In genomic region chr20:1656844-1657243, GRCh38 we compare ENCODE assay signal across 25 cellular contexts. TPM values are rescaled to one million over a fixed set of nuclear protein-coding genes. Genes with fewer than 3 reads are reported as not detected.
A peak's percentile ranks its signal among the peaks of the same experiment; 100 is the strongest.
DNase-seq lines count a peak whose midpoint lies in the region; ATAC-seq and TF ChIP-seq lines count a peak whose summit lies in the region.
"Had no signal": no experiment of that assay in that cellular context is flagged by ENCODE, and none has a peak within 500 bp of the region (broad histone marks: within the 10 kb centered on the region; RNA-seq: fewer than 3 reads in every experiment).

No MANE protein-coding gene starts in this region.

- H3K9me3 ChIP-seq in KOPT-K1 (ENCODE audit: insufficient read depth, low read length, poor library complexity, severe bottlenecking) = peaks cover 6% of the 10 kb centered on the region
- peaks cover 0 to 9% (median 0%) of the 10 kb centered on the region in 3 experiments for H3K9me3 ChIP-seq in naive thymus-derived CD4-positive, alpha-beta T cell (ENCODE audit: control insufficient read depth in 2 of 3, low read length in 3 of 3)

- DNase-seq in activated CD4-positive, alpha-beta T cell treated with anti-CD3 and anti-CD28 coated beads for 36 hours = no peak
- DNase-seq in activated CD4-positive, alpha-beta T cell treated with anti-CD3 and anti-CD28 coated beads, Interleukin-2, amount 50 U/mL, for 1 hour = no peak
- peak; percentile 55 for DNase-seq in activated CD8-positive, alpha-beta T cell treated with anti-CD3 and anti-CD28 coated beads for 36 hours
- peak in 2 of 9 donors; percentile 11 to 23 for DNase-seq in naive thymus-derived CD4-positive, alpha-beta T cell
- DNase-seq in SKM-1 (lab: John Stamatoyannopoulos, UW; ENCODE audit: unreplicated experiment) (no peak), mucosa of gallbladder (ENCODE audit: low spot score) (no peak)
- DNase-seq: 8988T; foreskin fibroblast; hypothalamus; KG1; kidney; NCI-H1417; NCI-H526 treated with DMSO at 0.1 percent for 48 hours; nephron progenitor cell; SHP77 treated with DMSO at 0.1 percent for 48 hours; stimulated activated CD4-positive, alpha-beta T cell treated with anti-CD3 and anti-CD28 coated beads, Interleukin-1b, Interleukin-23, amount 100 ng/mL, for 48 hours; stimulated activated naive CD4-positive, alpha-beta T cell treated with Interleukin-2 at 50 U/mL for 16 hours; WERI-Rb-1 had no signal

- peak overlapping the region; percentile 84 for H3K4me3 Mint-ChIP-seq in activated CD4-positive, alpha-beta T cell treated with anti-CD3 and anti-CD28 coated beads for 36 hours
- H3K4me3 Mint-ChIP-seq in activated CD8-positive, alpha-beta T cell treated with anti-CD3 and anti-CD28 coated beads for 36 hours = peak overlapping the region; percentile 94
- peak overlapping the region; percentile 93 to 97 (median 96) for H3K4me3 Mint-ChIP-seq in naive thymus-derived CD4-positive, alpha-beta T cell
- H3K4me3 Mint-ChIP-seq: B cell, GM23338, nephron progenitor cell had no signal

- peak overlapping the region; percentile 85 for H3K4me3 ChIP-seq in naive thymus-derived CD4-positive, alpha-beta T cell (ENCODE audit: low read length)
- H3K4me3 ChIP-seq: GM23338 had no signal

- POLR2A ChIA-PET in activated CD4-positive, alpha-beta T cell treated with anti-CD3 and anti-CD28 coated beads for 36 hours (lab: Charles Lee) = interaction anchor here (1.1 kb wide), 1 partner anchor 34 kb away, joined by 4 read pairs; no protein-coding TSS in a partner anchor
- POLR2A ChIA-PET in activated CD8-positive, alpha-beta T cell treated with anti-CD3 and anti-CD28 coated beads for 36 hours (lab: Charles Lee) = interaction anchor here (0.8 to 2.1 kb wide), 8 partner anchors 8 to 28 kb away, joined by 3 to 13 read pairs (median 4); no protein-coding TSS in a partner anchor
- POLR2A ChIA-PET in naive thymus-derived CD4-positive, alpha-beta T cell (lab: Charles Lee) = interaction anchor here (0.8 to 14.2 kb wide), 12 partner anchors 9 to 51 kb away, joined by 3 to 171 read pairs (median 6); no protein-coding TSS in a partner anchor

- no peak for TF ChIP-seq CTCF in activated CD8-positive, alpha-beta T cell treated with anti-CD3 and anti-CD28 coated beads for 36 hours (IDR thresholded peaks at IDR 0.05)

- peaks cover 88% of the 10 kb centered on the region for H3K4me1 Mint-ChIP-seq in activated CD4-positive, alpha-beta T cell treated with anti-CD3 and anti-CD28 coated beads for 36 hours
- peaks cover 85% of the 10 kb centered on the region for H3K4me1 Mint-ChIP-seq in activated CD8-positive, alpha-beta T cell treated with anti-CD3 and anti-CD28 coated beads for 36 hours (ENCODE audit: low read depth)
- peaks cover 44 to 93% (median 87%) of the 10 kb centered on the region in 7 donors for H3K4me1 Mint-ChIP-seq in naive thymus-derived CD4-positive, alpha-beta T cell
- H3K4me1 Mint-ChIP-seq: GM23338 had no signal

- H3K9me3 Mint-ChIP-seq in activated CD4-positive, alpha-beta T cell treated with anti-CD3 and anti-CD28 coated beads for 36 hours (ENCODE audit: low read depth) = peaks cover 14% of the 10 kb centered on the region
- H3K9me3 Mint-ChIP-seq in activated CD8-positive, alpha-beta T cell treated with anti-CD3 and anti-CD28 coated beads for 36 hours = peaks cover 24% of the 10 kb centered on the region
- peaks cover 0 to 18% (median 7%) of the 10 kb centered on the region in 11 donors for H3K9me3 Mint-ChIP-seq in naive thymus-derived CD4-positive, alpha-beta T cell
- H3K9me3 Mint-ChIP-seq: GM23338 had no signal

- H3K27ac Mint-ChIP-seq in activated CD4-positive, alpha-beta T cell treated with anti-CD3 and anti-CD28 coated beads for 36 hours = peak overlapping the region; percentile 98
- peak overlapping the region; percentile 99 for H3K27ac Mint-ChIP-seq in activated CD8-positive, alpha-beta T cell treated with anti-CD3 and anti-CD28 coated beads for 36 hours
- peak overlapping the region; percentile 86 to 99 (median 95) for H3K27ac Mint-ChIP-seq in naive thymus-derived CD4-positive, alpha-beta T cell
- H3K27ac Mint-ChIP-seq: B cell, GM23338, nephron progenitor cell had no signal

- no peaks in the 10 kb centered on the region for H3K36me3 ChIP-seq in KOPT-K1 (ENCODE audit: insufficient read depth, low read length)
- peaks cover 0 to 17% (median 5%) of the 10 kb centered on the region in 3 experiments for H3K36me3 ChIP-seq in naive thymus-derived CD4-positive, alpha-beta T cell (ENCODE audit: control insufficient read depth in 2 of 3, insufficient read depth in 3 of 3, low read length in 3 of 3)
- H3K36me3 ChIP-seq: WERI-Rb-1 had no signal

- peak overlapping the region; percentile 62 for H3K27ac ChIP-seq in KOPT-K1 (ENCODE audit: low read depth, low read length, poor library complexity, severe bottlenecking)
- peak overlapping the region; percentile 87 for H3K27ac ChIP-seq in naive thymus-derived CD4-positive, alpha-beta T cell (ENCODE audit: low read depth, low read length)
- H3K27ac ChIP-seq: WERI-Rb-1 had no signal

- ATAC-seq in activated CD4-positive, alpha-beta T cell treated with anti-CD3 and anti-CD28 coated beads for 36 hours = peak; percentile 25
- ATAC-seq in activated CD8-positive, alpha-beta T cell treated with anti-CD3 and anti-CD28 coated beads for 36 hours = peak; percentile 32
- peak; percentile 40 for ATAC-seq in naive thymus-derived CD4-positive, alpha-beta T cell
- ATAC-seq in HG03095 (IDR thresholded peaks at IDR 0.05; ENCODE audit: unreplicated experiment) = no peak
- ATAC-seq: GM23338 had no signal

- intact Hi-C loops in activated CD4-positive, alpha-beta T cell treated with anti-CD3 and anti-CD28 coated beads for 36 hours (cut with DNase I, micrococcal nuclease) = loop anchor here in 1 of 2 experiments (5.0 kb wide), 1 partner anchor 75 kb away; no protein-coding TSS in a partner anchor
- intact Hi-C loops in activated CD8-positive, alpha-beta T cell treated with anti-CD3 and anti-CD28 coated beads for 36 hours (cut with micrococcal nuclease) = no loop called here
- intact Hi-C loops in naive thymus-derived CD4-positive, alpha-beta T cell (cut with micrococcal nuclease) = loop anchor here (1.0 to 5.0 kb wide), 8 partner anchors 8 to 190 kb away; partner anchors contain the start of gene NSFL1C (in 1 of the 2)

- H3K27me3 Mint-ChIP-seq in activated CD4-positive, alpha-beta T cell treated with anti-CD3 and anti-CD28 coated beads for 36 hours = no peaks in the 10 kb centered on the region
- H3K27me3 Mint-ChIP-seq in activated CD8-positive, alpha-beta T cell treated with anti-CD3 and anti-CD28 coated beads for 36 hours = no peaks in the 10 kb centered on the region
- H3K27me3 Mint-ChIP-seq in naive thymus-derived CD4-positive, alpha-beta T cell = no peaks in the 10 kb centered on the region

- CTCF ChIA-PET in activated CD4-positive, alpha-beta T cell treated with anti-CD3 and anti-CD28 coated beads for 36 hours (lab: Charles Lee) = interaction anchor here (1.2 to 1.3 kb wide), 2 partner anchors 9 to 10 kb away, joined by 3 to 5 read pairs; no protein-coding TSS in a partner anchor
- CTCF ChIA-PET in activated CD8-positive, alpha-beta T cell treated with anti-CD3 and anti-CD28 coated beads for 36 hours (lab: Charles Lee) = no interaction called here
- CTCF ChIA-PET in naive thymus-derived CD4-positive, alpha-beta T cell (lab: Charles Lee) = interaction anchor here (0.9 to 2.1 kb wide), 2 partner anchors 11 to 77 kb away, joined by 3 to 10 read pairs; no protein-coding TSS in a partner anchor

- peaks cover 78 to 79% of the 10 kb centered on the region in 2 donors for H3K4me1 ChIP-seq in naive thymus-derived CD4-positive, alpha-beta T cell (ENCODE audit: control insufficient read depth in 2 of 2, insufficient read depth in 2 of 2, low read length in 2 of 2)

- peaks cover 39% of the 10 kb centered on the region for H3K36me3 Mint-ChIP-seq in activated CD4-positive, alpha-beta T cell treated with anti-CD3 and anti-CD28 coated beads for 36 hours (ENCODE audit: low read depth)
- peaks cover 63% of the 10 kb centered on the region for H3K36me3 Mint-ChIP-seq in activated CD8-positive, alpha-beta T cell treated with anti-CD3 and anti-CD28 coated beads for 36 hours (ENCODE audit: low read depth)
- peaks cover 9 to 48% (median 30%) of the 10 kb centered on the region in 5 donors for H3K36me3 Mint-ChIP-seq in naive thymus-derived CD4-positive, alpha-beta T cell

- no peaks in the 10 kb centered on the region for H3K27me3 ChIP-seq in naive thymus-derived CD4-positive, alpha-beta T cell (ENCODE audit: control insufficient read depth in 2 of 2, insufficient read depth in 2 of 2, low read length in 2 of 2)

RNA-seq across cellular contexts. Expression of gene SIRPG, which starts 0.7 kb away (rescaled TPM):
- total RNA-seq in activated CD4-positive, alpha-beta T cell treated with anti-CD3 and anti-CD28 coated beads for 36 hours = 10 to 100 TPM; 34.3 to 48.7 TPM
- 10 to 100 TPM; 45.4 to 48.6 TPM for total RNA-seq in activated CD8-positive, alpha-beta T cell treated with anti-CD3 and anti-CD28 coated beads for 36 hours
- total RNA-seq in naive thymus-derived CD4-positive, alpha-beta T cell = 10 to 100 TPM; 25.6 to 71.7 (median 50.2) TPM
- 100 to 1,000 TPM; 197 to 198 TPM for polyA plus RNA-seq in naive thymus-derived CD4-positive, alpha-beta T cell
- total RNA-seq in mucosa of gallbladder = 1.2 TPM
- total RNA-seq: B cell, G401, GM23338, OCI-LY7, urinary bladder had no signal
- polyA plus RNA-seq: GM23338 had no signal

RNA-seq across cellular contexts. Expression of gene SIRPB1, which starts 37.0 kb away (rescaled TPM):
- 1 to 10 TPM; 1.0 to 2.1 TPM for total RNA-seq in activated CD4-positive, alpha-beta T cell treated with anti-CD3 and anti-CD28 coated beads for 36 hours
- total RNA-seq in activated CD8-positive, alpha-beta T cell treated with anti-CD3 and anti-CD28 coated beads for 36 hours = under 1 TPM; 0.83 to 0.92 TPM
- total RNA-seq in naive thymus-derived CD4-positive, alpha-beta T cell = 10 to 100 TPM in 3 of 5 experiments, 1 to 10 TPM in 2; 4.6 to 28.2 (median 11.9) TPM
- 1 to 10 TPM; 2.2 to 7.9 TPM for polyA plus RNA-seq in naive thymus-derived CD4-positive, alpha-beta T cell
- total RNA-seq in mucosa of gallbladder = 16.3 TPM
- total RNA-seq: GM23338, OCI-LY7 had no signal
- polyA plus RNA-seq: GM23338 had no signal

Comparison
In these comparisons a context has a peak if more than half of its experiments do, and no peak if none do; other contexts are left out.
1. RNA of gene SIRPG, which starts 0.7 kb away (total RNA-seq): 25.6 to 71.7 TPM in naive thymus-derived CD4-positive, alpha-beta T cell, 34.3 to 48.7 TPM in activated CD4-positive, alpha-beta T cell treated with anti-CD3 and anti-CD28 coated beads for 36 hours and 45.4 to 48.6 TPM in activated CD8-positive, alpha-beta T cell treated with anti-CD3 and anti-CD28 coated beads for 36 hours; 1.2 TPM in mucosa of gallbladder (single experiment); every median in the first group is over 10 times any median in the second.
2. Peak in every context shown above with its lines, with median percentiles within 50 percentile points of each other: H3K27ac Mint-ChIP-seq and H3K4me3 Mint-ChIP-seq.